Comparison of ENCODE assay signal across 8 cellular contexts in the genomic region with DNA sequence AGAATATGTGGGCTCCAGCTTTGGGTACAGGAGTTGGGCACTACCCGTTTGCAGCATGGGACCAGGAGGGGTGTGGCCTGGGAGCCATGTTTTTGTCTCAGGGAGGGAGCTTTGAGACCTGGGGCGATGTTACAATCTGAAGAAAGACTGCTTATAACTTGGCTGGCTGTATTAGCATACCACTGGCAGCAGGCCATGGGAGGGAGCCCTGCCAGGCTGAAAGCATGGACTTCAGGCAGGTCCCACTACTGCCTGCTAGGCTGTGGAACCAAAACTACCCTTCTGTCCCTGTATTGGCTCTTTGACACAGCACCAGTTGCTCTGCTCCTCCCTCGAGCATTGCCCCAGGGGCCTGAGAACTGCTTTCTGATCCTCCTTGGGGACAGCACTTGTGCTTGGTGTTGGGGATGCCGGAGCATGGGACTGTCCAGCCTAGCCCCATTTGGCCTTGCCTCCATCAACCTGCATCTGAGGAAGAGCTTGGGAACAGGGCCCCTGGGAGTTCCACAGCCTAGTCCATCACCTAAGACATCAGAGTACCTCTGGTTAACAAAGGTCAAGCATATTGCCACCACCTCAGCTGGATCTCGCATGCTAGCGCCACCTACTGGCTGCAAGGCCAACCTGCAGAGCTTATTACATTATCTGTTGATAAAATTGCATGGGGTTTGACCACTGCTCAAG.
DNase-seq lines count a peak whose midpoint lies in the region; ATAC-seq and TF ChIP-seq lines count a peak whose summit lies in the region.

No MANE protein-coding gene starts in this region.

- peak; percentile 86 for TF ChIP-seq CTCF in Loucy (conservative IDR thresholded peaks at IDR 0.05; ENCODE audit: low read length)

- intact Hi-C loops in left ventricle myocardium superior (cut with micrococcal nuclease): no loop called here

- ATAC-seq in GM19395 (IDR thresholded peaks at IDR 0.05; ENCODE audit: unreplicated experiment) (peak; percentile 85), left ventricle myocardium superior (peak; percentile 94)

- in situ Hi-C loops in Caki2 (cut with HindIII; ENCODE audit: low pct_unique_long_range_greater_than_20kb, low sequenced_read_pairs): no loop called here

- no peak overlapping the region for H3K4me3 ChIP-seq in Loucy (ENCODE audit: low read length, poor library complexity, severe bottlenecking)

- H3K27me3 ChIP-seq in Loucy (ENCODE audit: insufficient read depth, low read length, poor library complexity, severe bottlenecking): no peaks in the 10 kb centered on the region

- H4K20me1 ChIP-seq in Loucy (ENCODE audit: insufficient read depth, low read length, poor library complexity, severe bottlenecking): no peaks in the 10 kb centered on the region

- no peaks in the 10 kb centered on the region for H3K9me2 ChIP-seq in Loucy (replicated peaks; ENCODE audit: low read depth, low read length)

- no peaks in the 10 kb centered on the region for H3K4me1 ChIP-seq in Loucy (ENCODE audit: insufficient read depth, low read length, poor library complexity, severe bottlenecking)

- no peaks in the 10 kb centered on the region for H3K79me2 ChIP-seq in Loucy (ENCODE audit: insufficient read depth, low read length)

- DNase-seq in Caki2 (ENCODE audit: low read depth): peak; percentile 11
- DNase-seq in activated CD8-positive, alpha-beta memory T cell treated with anti-CD3 and anti-CD28 coated beads, Interleukin-2, amount 50 U/mL, for 4 hours: peak; percentile 20
- peak; percentile 88 for DNase-seq in left ventricle myocardium superior
- DNase-seq in stimulated activated CD4-positive, alpha-beta T cell treated with anti-CD3 and anti-CD28 coated beads, TNF-alpha, amount 100 ng/mL, for 48 hours (ENCODE audit: low read depth in 3 of 3): peak in 2 of 3 donors; percentile 13 to 19
- no peak for DNase-seq in DMS79 treated with DMSO at 0.1 percent for 48 hours (lab: John Stamatoyannopoulos, UW)
- no peak for DNase-seq in retina

- no peak overlapping the region for H3K9ac ChIP-seq in Loucy (ENCODE audit: low read depth, low read length, poor library complexity, severe bottlenecking)

- no peaks in the 10 kb centered on the region for H3K9me3 ChIP-seq in Loucy (ENCODE audit: insufficient read depth, low read depth, low read length)

- H3K36me3 ChIP-seq in Loucy (ENCODE audit: insufficient read depth, low read length): no peaks in the 10 kb centered on the region

- H3K4me2 ChIP-seq in Loucy (ENCODE audit: low read depth, low read length, poor library complexity, severe bottlenecking): no peak overlapping the region

- no peak overlapping the region for H2AFZ ChIP-seq in Loucy (ENCODE audit: low read length)

- no peaks in the 10 kb centered on the region for H3F3A ChIP-seq in Loucy (ENCODE audit: low read depth)

Comparison
In these comparisons a context has a peak if more than half of its experiments do, and no peak if none do; other contexts are left out.
1. DNase-seq: peak in Caki2 (single experiment), activated CD8-positive, alpha-beta memory T cell treated with anti-CD3 and anti-CD28 coated beads, Interleukin-2, amount 50 U/mL, for 4 hours (single experiment), left ventricle myocardium superior (single experiment) and stimulated activated CD4-positive, alpha-beta T cell treated with anti-CD3 and anti-CD28 coated beads, TNF-alpha, amount 100 ng/mL, for 48 hours (2 of 3); none in DMS79 treated with DMSO at 0.1 percent for 48 hours (single experiment) and retina (single experiment).